27 cellular contexts compared by ENCODE assay signal in the genomic region with DNA sequence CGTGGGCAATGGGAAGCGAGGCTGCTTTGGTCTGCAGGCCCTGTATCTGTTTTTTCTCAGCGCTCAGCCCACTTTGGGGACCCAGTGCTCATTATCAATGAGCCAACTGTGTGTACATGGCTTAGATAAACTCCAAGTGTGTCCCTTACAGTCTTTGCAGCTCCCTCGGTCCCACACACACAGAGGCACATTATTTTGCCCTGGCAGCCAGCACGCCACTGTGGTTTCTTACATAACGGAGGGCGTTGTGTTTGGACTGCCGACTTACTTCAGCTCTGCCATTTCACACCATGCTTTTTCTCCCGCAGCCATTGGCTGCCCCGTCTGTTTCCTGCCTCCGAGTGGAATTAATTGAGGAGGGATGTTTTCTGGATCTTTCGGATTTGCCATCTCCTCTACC. TPM values are rescaled to one million over a fixed set of nuclear protein-coding genes. Genes with fewer than 3 reads are reported as not detected.
DNase-seq lines count a peak whose midpoint lies in the region; ATAC-seq lines count a peak whose summit lies in the region.
"Had no signal": no experiment of that assay in that cellular context is flagged by ENCODE, and none has a peak within 500 bp of the region (broad histone marks: within the 10 kb centered on the region; RNA-seq: fewer than 3 reads in every experiment).

No MANE protein-coding gene starts in this region.

- no peak overlapping the region for H2AFZ ChIP-seq in Karpas-422 (ENCODE audit: low read length)
- H2AFZ ChIP-seq: GM23248 had no signal

- no peaks in the 10 kb centered on the region for H3K79me2 ChIP-seq in Karpas-422 (ENCODE audit: low read length)

- no peaks in the 10 kb centered on the region for H3K9me2 ChIP-seq in Karpas-422 (replicated peaks; ENCODE audit: insufficient read depth, low read length)

- H3K4me1 ChIP-seq in Karpas-422 (ENCODE audit: low read length) = peaks cover 31% of the 10 kb centered on the region
- H3K4me1 ChIP-seq: breast epithelium had no signal

- H3K27ac ChIP-seq in Karpas-422 (ENCODE audit: low read length) (peak overlapping the region; percentile 65), substantia nigra (ENCODE audit: low read depth, low read length, poor library complexity, severe bottlenecking) (peak overlapping the region; percentile 93)
- H3K27ac ChIP-seq: adrenal gland, breast epithelium, C4-2B, esophagus muscularis mucosa, gastrocnemius medialis, GM23248, left lung, right atrium auricular region, spleen had no signal

- no peaks in the 10 kb centered on the region for H3K27me3 ChIP-seq in Karpas-422 (ENCODE audit: low read length)
- H3K27me3 ChIP-seq: adrenal gland, breast epithelium, esophagus muscularis mucosa, gastrocnemius medialis, left lung, right atrium auricular region, spleen had no signal

- DNase-seq in Karpas-422 (no peak), cerebellum (ENCODE audit: low spot score) (peak; percentile 38), midbrain (lab: John Stamatoyannopoulos, UW) (peak; percentile 83), substantia nigra (lab: John Stamatoyannopoulos, UW) (peak in 48 of 49 donors; percentile 12 to 83 (median 68)), SIG-M5 treated with dmso at 0.1 percent for 504 hours (lab: John Stamatoyannopoulos, UW; ENCODE audit: unreplicated experiment) (no peak), T1000 (lab: John Stamatoyannopoulos, UW) (no peak)
- DNase-seq: activated CD4-positive, alpha-beta T cell treated with anti-CD3 and anti-CD28 coated beads, Interleukin-2, amount 50 U/mL, for 48 hours; activated CD4-positive, CD25-positive, alpha-beta regulatory T cell; activated naive CD4-positive, alpha-beta T cell treated with Interleukin-2 at 50 U/mL for 16 hours; adrenal gland; cortex of kidney; gastrocnemius medialis; GM23248; left lung; naive thymus-derived CD8-positive, alpha-beta T cell; NCI-H1048; NCI-H1694; NCI-H2171; NCI-H510A treated with DMSO at 0.1 percent for 48 hours; spleen had no signal

- no peak overlapping the region for H3K4me2 ChIP-seq in Karpas-422 (ENCODE audit: low read depth, low read length, poor library complexity, severe bottlenecking)

- no peak overlapping the region for H3K9ac ChIP-seq in Karpas-422 (ENCODE audit: low read length)
- H3K9ac ChIP-seq: GM23248 had no signal

- no peaks in the 10 kb centered on the region for H3K9me3 ChIP-seq in Karpas-422 (ENCODE audit: low read length)
- H3K9me3 ChIP-seq: adrenal gland, breast epithelium, esophagus muscularis mucosa, gastrocnemius medialis, left lung, right atrium auricular region, spleen had no signal

- no peak for ATAC-seq in HG02623 (IDR thresholded peaks at IDR 0.05; ENCODE audit: unreplicated experiment)
- no peak for ATAC-seq in GM19328 (IDR thresholded peaks at IDR 0.05; ENCODE audit: unreplicated experiment)
- ATAC-seq: gastrocnemius medialis; GM12878; left lung; naive thymus-derived CD8-positive, alpha-beta T cell had no signal

- no peak overlapping the region for H3K4me3 ChIP-seq in Karpas-422 (ENCODE audit: low read length)
- H3K4me3 ChIP-seq: adrenal gland, breast epithelium, esophagus muscularis mucosa, gastrocnemius medialis, GM12878, GM23248, left lung, right atrium auricular region, spleen had no signal

- H4K20me1 ChIP-seq in Karpas-422 (ENCODE audit: insufficient read depth, low read depth, low read length) = no peaks in the 10 kb centered on the region

- no peaks in the 10 kb centered on the region for H3K36me3 ChIP-seq in Karpas-422 (ENCODE audit: insufficient read depth, low read length)
- H3K36me3 ChIP-seq: adrenal gland, breast epithelium, gastrocnemius medialis, right atrium auricular region had no signal

RNA-seq across cellular contexts. Expression of gene CLEC18A, which starts 56.5 kb away (rescaled TPM):
- total RNA-seq in Karpas-422 (2014; rRNA removed; shearing (Covaris generic); ENCODE audit: low replicate concordance) = 3.4 and 4.9 TPM in 2 replicates
- 9.3 TPM for total RNA-seq in cerebellum

Comparison
In these comparisons a context has a peak if more than half of its experiments do, and no peak if none do; other contexts are left out.
1. DNase-seq: peak in cerebellum (single experiment), midbrain (single experiment) and substantia nigra (48 of 49); none in Karpas-422 (single experiment), SIG-M5 treated with dmso at 0.1 percent for 504 hours (single experiment) and T1000 (single experiment).